In genomic region chr2:42140501-42140900, GRCh38 we compare ENCODE assay signal across 21 cellular contexts. TPM values are rescaled to one million over a fixed set of nuclear protein-coding genes. Genes with fewer than 3 reads are reported as not detected.
DNase-seq lines count a peak whose midpoint lies in the region; TF ChIP-seq lines count a peak whose summit lies in the region.
"Had no signal": no experiment of that assay in that cellular context is flagged by ENCODE, and none has a peak within 500 bp of the region (broad histone marks: within the 10 kb centered on the region; RNA-seq: fewer than 3 reads in every experiment).

No MANE protein-coding gene starts in this region.

- H3K9me3 ChIP-seq in BE2C: no peaks in the 10 kb centered on the region
- no peaks in the 10 kb centered on the region for H3K9me3 ChIP-seq in GM23248 (ENCODE audit: low read depth)
- H3K9me3 ChIP-seq: esophagus squamous epithelium, gastroesophageal sphincter, psoas muscle had no signal

- H3K9me2 ChIP-seq in GM23248 (ENCODE audit: insufficient read depth): no peaks in the 10 kb centered on the region

- no peak overlapping the region for H3K9ac ChIP-seq in GM23248

- WGBS in GM23248 (ENCODE audit: low coverage in 1 of 2, low lambda C conversion rate in 2 of 2, missing lambda C conversion rate in 2 of 2), 2 experiments: 93 to 97% methylated on average over 1 of the region's 1 CpG

- H2AFZ ChIP-seq in GM23248: no peak overlapping the region

- TF ChIP-seq CTCF in BE2C (IDR thresholded peaks at IDR 0.05; ENCODE audit: low read depth, low read length): no peak
- no peak for TF ChIP-seq CTCF in VCaP (conservative IDR thresholded peaks at IDR 0.05)
- no peak for TF ChIP-seq CTCF in osteocyte (IDR thresholded peaks at IDR 0.05)
- TF ChIP-seq CTCF in CD14-positive monocyte (IDR thresholded peaks at IDR 0.05): no peak

- DNase-seq in BE2C: peak; percentile 25
- DNase-seq in GM23248: peak; percentile 15
- peak; percentile 30 for DNase-seq in osteocyte (ENCODE audit: extremely low spot score, unreplicated experiment)
- no peak for DNase-seq in CD14-positive monocyte (ENCODE audit: low spot score)
- DNase-seq in DMS79 treated with DMSO at 0.1 percent for 48 hours (lab: John Stamatoyannopoulos, UW): no peak
- DNase-seq in cortex of kidney (lab: John Stamatoyannopoulos, UW): no peak
- DNase-seq in NCI-H1092 (lab: John Stamatoyannopoulos, UW): no peak
- DNase-seq: activated CD4-positive, alpha-beta T cell treated with anti-CD3 and anti-CD28 coated beads, Interleukin-2, amount 10 ng/mL, durations not matched to agents 7 days and 5 days; activated naive CD4-positive, alpha-beta T cell treated with anti-CD3 and anti-CD28 coated beads, Interleukin-2, amount 10 ng/mL, durations not matched to agents 7 days and 5 days; esophagus squamous epithelium; islet precursor cell; NCI-H1417 treated with DMSO at 0.1 percent for 48 hours; NCI-H2107; psoas muscle; WERI-Rb-1 had no signal

- peaks cover 42% of the 10 kb centered on the region for H3F3A ChIP-seq in GM23248 (ENCODE audit: insufficient read depth)

- in situ Hi-C loops in GM23248 (cut with MboI): no loop called here

- H3K9me3 Mint-ChIP-seq in osteocyte (ENCODE audit: unreplicated experiment): peaks cover 5% of the 10 kb centered on the region
- H3K9me3 Mint-ChIP-seq in CD14-positive monocyte: no peaks in the 10 kb centered on the region
- H3K9me3 Mint-ChIP-seq: activated CD4-positive, alpha-beta T cell treated with anti-CD3 and anti-CD28 coated beads, Interleukin-2, amount 10 ng/mL, durations not matched to agents 7 days and 5 days; activated naive CD4-positive, alpha-beta T cell treated with anti-CD3 and anti-CD28 coated beads, Interleukin-2, amount 10 ng/mL, durations not matched to agents 7 days and 5 days; endodermal cell; neural crest cell; T-helper 1 cell treated with Interleukin-12 subunit alpha and Interleukin-12 subunit beta and Interleukin-4 antibody, amounts not matched to agents 30 μg/mL and 1 μg/mL, for 36 hours had no signal

- H3K27me3 Mint-ChIP-seq in osteocyte (ENCODE audit: unreplicated experiment): no peaks in the 10 kb centered on the region
- H3K27me3 Mint-ChIP-seq in CD14-positive monocyte (ENCODE audit: low read depth in 3 of 3): peaks cover 2 to 22% (median 6%) of the 10 kb centered on the region in 3 donors
- H3K27me3 Mint-ChIP-seq: activated CD4-positive, alpha-beta T cell treated with anti-CD3 and anti-CD28 coated beads, Interleukin-2, amount 10 ng/mL, durations not matched to agents 7 days and 5 days; activated naive CD4-positive, alpha-beta T cell treated with anti-CD3 and anti-CD28 coated beads, Interleukin-2, amount 10 ng/mL, durations not matched to agents 7 days and 5 days had no signal

- H3K4me1 ChIP-seq in BE2C: peaks cover 39% of the 10 kb centered on the region
- H3K4me1 ChIP-seq in GM23248 (ENCODE audit: insufficient read depth): peaks cover 36% of the 10 kb centered on the region

- H4K20me1 ChIP-seq in GM23248 (ENCODE audit: insufficient read depth): no peaks in the 10 kb centered on the region

- H3K36me3 ChIP-seq in BE2C: no peaks in the 10 kb centered on the region
- no peaks in the 10 kb centered on the region for H3K36me3 ChIP-seq in GM23248 (ENCODE audit: low read depth)
- H3K36me3 ChIP-seq: cardiac muscle cell, esophagus squamous epithelium, gastroesophageal sphincter, WERI-Rb-1 had no signal

- H3K4me2 ChIP-seq in GM23248 (ENCODE audit: unreplicated experiment): no peak overlapping the region

- no peak overlapping the region for H3K27ac ChIP-seq in GM23248
- H3K27ac ChIP-seq in VCaP: peak overlapping the region; percentile 64; the same call in 1 of the 2 replicates
- H3K27ac ChIP-seq: cardiac muscle cell, WERI-Rb-1 had no signal

- no peaks in the 10 kb centered on the region for H3K27me3 ChIP-seq in BE2C
- H3K27me3 ChIP-seq in GM23248 (replicated peaks; ENCODE audit: insufficient read depth): no peaks in the 10 kb centered on the region
- H3K27me3 ChIP-seq: cardiac muscle cell, esophagus squamous epithelium, gastroesophageal sphincter had no signal

- H3K79me2 ChIP-seq in GM23248 (ENCODE audit: insufficient read depth): no peaks in the 10 kb centered on the region

- intact Hi-C loops in CD14-positive monocyte (cut with micrococcal nuclease): no loop called here

- no peak overlapping the region for H3K4me3 Mint-ChIP-seq in osteocyte (ENCODE audit: unreplicated experiment)
- no peak overlapping the region for H3K4me3 Mint-ChIP-seq in CD14-positive monocyte
- H3K4me3 Mint-ChIP-seq: activated CD4-positive, alpha-beta T cell treated with anti-CD3 and anti-CD28 coated beads, Interleukin-2, amount 10 ng/mL, durations not matched to agents 7 days and 5 days; activated naive CD4-positive, alpha-beta T cell treated with anti-CD3 and anti-CD28 coated beads, Interleukin-2, amount 10 ng/mL, durations not matched to agents 7 days and 5 days had no signal

- H3K27ac Mint-ChIP-seq in osteocyte (ENCODE audit: unreplicated experiment) (no peak overlapping the region), CD14-positive monocyte (peak overlapping the region in 1 of 7 donors; percentile 50)
- H3K27ac Mint-ChIP-seq: T-helper 1 cell treated with Interleukin-12 subunit alpha and Interleukin-12 subunit beta and Interleukin-4 antibody, amounts not matched to agents 30 μg/mL and 1 μg/mL, for 36 hours had no signal

- H3K36me3 Mint-ChIP-seq in osteocyte (ENCODE audit: unreplicated experiment) (no peaks in the 10 kb centered on the region), CD14-positive monocyte (no peaks in the 10 kb centered on the region)

- H3K4me3 ChIP-seq in BE2C (ENCODE audit: low read depth, low read length) (no peak overlapping the region), GM23248 (no peak overlapping the region)
- H3K4me3 ChIP-seq: gastroesophageal sphincter had no signal

- H3K4me1 Mint-ChIP-seq in osteocyte (ENCODE audit: unreplicated experiment): peaks cover 76% of the 10 kb centered on the region
- peaks cover 44% of the 10 kb centered on the region for H3K4me1 Mint-ChIP-seq in CD14-positive monocyte

RNA-seq across cellular contexts. Expression of gene EML4, which starts 28.7 kb away (rescaled TPM):
- 128 TPM for polyA plus RNA-seq in BE2C (2012; ENCODE audit: insufficient read depth, insufficient read length, low read depth)
- 19.3 and 21.8 TPM in 2 replicates for total RNA-seq in GM23248 (2014; rRNA removed; shearing (Covaris generic))
- 21.0 and 21.7 TPM in 2 replicates for polyA plus RNA-seq in GM23248 (2016; fragmentation: Nextera tagmentation; extraction: Ambion mirVana)
- total RNA-seq in osteocyte: 35.2 and 41.1 TPM in 2 replicates
- polyA plus RNA-seq in CD14-positive monocyte: 10 to 100 TPM; 11.5 to 15.0 TPM

Comparison
In these comparisons a context has a peak if more than half of its experiments do, and no peak if none do; other contexts are left out.
1. DNase-seq: peak in BE2C (single experiment), GM23248 (single experiment) and osteocyte (single experiment); none in CD14-positive monocyte (single experiment), DMS79 treated with DMSO at 0.1 percent for 48 hours (single experiment), cortex of kidney (single experiment) and NCI-H1092 (single experiment).